17 cellular contexts compared by ENCODE assay signal in genomic region chr14:97712471-97712870, GRCh38.
DNase-seq lines count a peak whose midpoint lies in the region; ATAC-seq, FAIRE-seq and TF ChIP-seq lines count a peak whose summit lies in the region.
"Had no signal": no experiment of that assay in that cellular context is flagged by ENCODE, and none has a peak within 500 bp of the region (broad histone marks: within the 10 kb centered on the region; RNA-seq: fewer than 3 reads in every experiment).

No MANE protein-coding gene starts in this region.

- H3K9me1 ChIP-seq in keratinocyte (ENCODE audit: control insufficient read depth, extremely low read depth, insufficient read depth, low read length): no peaks in the 10 kb centered on the region

- H3K36me3 ChIP-seq in keratinocyte (ENCODE audit: control insufficient read depth in 2 of 2, extremely low read depth in 1 of 2, insufficient read depth in 2 of 2, low read length in 2 of 2) (no peaks in the 10 kb centered on the region), uterus (no peaks in the 10 kb centered on the region)
- H3K36me3 ChIP-seq: BLaER1 treated with 17β-estradiol and CSF1 and Interleukin-3, amounts not matched to agents 10 nM and 100 nM had no signal

- intact Hi-C loops in activated CD4-positive, alpha-beta memory T cell treated with anti-CD3 and anti-CD28 coated beads for 36 hours (cut with micrococcal nuclease): no loop called here
- intact Hi-C loops in CD4-positive, alpha-beta T cell (cut with DNase I, micrococcal nuclease): loop anchor here in 1 of 2 experiments (10.0 kb wide), 1 partner anchor 262 kb away; no protein-coding TSS in a partner anchor
- intact Hi-C loops in uterus (cut with DNase I; ENCODE audit: low total_unique reads): no loop called here

- H3K4me1 Mint-ChIP-seq in activated CD4-positive, alpha-beta memory T cell treated with anti-CD3 and anti-CD28 coated beads for 36 hours (ENCODE audit: low read depth): peaks cover 55% of the 10 kb centered on the region
- H3K4me1 Mint-ChIP-seq in activated CD4-positive, alpha-beta memory T cell treated with anti-CD3 and anti-CD28 coated beads, Interleukin-2, amount 10 ng/mL, durations not matched to agents 7 days and 5 days: peaks cover 49% of the 10 kb centered on the region
- H3K4me1 Mint-ChIP-seq in CD4-positive, alpha-beta T cell (ENCODE audit: low read depth): peaks cover 58% of the 10 kb centered on the region
- H3K4me1 Mint-ChIP-seq in T-helper 17 cell: peaks cover 34% of the 10 kb centered on the region

- no peak for DNase-seq in activated CD4-positive, alpha-beta memory T cell treated with anti-CD3 and anti-CD28 coated beads for 36 hours
- DNase-seq in activated CD4-positive, alpha-beta memory T cell treated with anti-CD3 and anti-CD28 coated beads, Interleukin-2, amount 10 ng/mL, durations not matched to agents 7 days and 5 days: no peak
- no peak for DNase-seq in CD4-positive, alpha-beta T cell
- DNase-seq in T-helper 17 cell (no peak), keratinocyte (ENCODE audit: low read depth, low spot score) (peak; percentile 1), uterus (no peak)
- DNase-seq: Karpas-422, NCI-H1417, NCI-H1930, NCI-H2171 treated with DMSO at 0.1 percent for 48 hours, NCI-H774, SHP77 treated with DMSO at 0.1 percent for 48 hours had no signal

- POLR2A ChIA-PET in activated CD4-positive, alpha-beta memory T cell treated with anti-CD3 and anti-CD28 coated beads for 36 hours (lab: Charles Lee): no interaction called here
- POLR2A ChIA-PET in activated CD4-positive, alpha-beta memory T cell treated with anti-CD3 and anti-CD28 coated beads, Interleukin-2, amount 10 ng/mL, durations not matched to agents 7 days and 5 days (lab: Charles Lee): interaction anchor here (1.0 to 1.4 kb wide), 2 partner anchors 12 to 266 kb away, joined by 4 to 7 read pairs; no protein-coding TSS in a partner anchor
- POLR2A ChIA-PET in CD4-positive, alpha-beta T cell (lab: Charles Lee): interaction anchor here (0.8 to 1.8 kb wide), 3 partner anchors 9 to 105 kb away, joined by 4 to 5 read pairs (median 5); no protein-coding TSS in a partner anchor

- peaks cover 34% of the 10 kb centered on the region for H3K4me1 ChIP-seq in keratinocyte (ENCODE audit: control insufficient read depth, extremely low read depth, insufficient read depth, low read length)
- H3K4me1 ChIP-seq in uterus: no peaks in the 10 kb centered on the region

- no peak overlapping the region for H3K4me3 Mint-ChIP-seq in activated CD4-positive, alpha-beta memory T cell treated with anti-CD3 and anti-CD28 coated beads for 36 hours
- H3K4me3 Mint-ChIP-seq in activated CD4-positive, alpha-beta memory T cell treated with anti-CD3 and anti-CD28 coated beads, Interleukin-2, amount 10 ng/mL, durations not matched to agents 7 days and 5 days: no peak overlapping the region
- H3K4me3 Mint-ChIP-seq in CD4-positive, alpha-beta T cell: no peak overlapping the region
- H3K4me3 Mint-ChIP-seq in T-helper 17 cell: no peak overlapping the region

- no peak overlapping the region for H3K27ac ChIP-seq in CD4-positive, alpha-beta T cell (ENCODE audit: low read depth, low read length)
- H3K27ac ChIP-seq in keratinocyte (ENCODE audit: control insufficient read depth, insufficient read depth, low read length) (peak overlapping the region; percentile 76), uterus (no peak overlapping the region)
- H3K27ac ChIP-seq: BLaER1 treated with 17β-estradiol and CSF1 and Interleukin-3, amounts not matched to agents 10 nM and 100 nM had no signal

- H3K27me3 ChIP-seq in CD4-positive, alpha-beta T cell (ENCODE audit: control insufficient read depth, insufficient read depth, low read length): no peaks in the 10 kb centered on the region
- no peaks in the 10 kb centered on the region for H3K27me3 ChIP-seq in keratinocyte (ENCODE audit: control insufficient read depth, extremely low read depth, insufficient read depth, low read length)
- H3K27me3 ChIP-seq in uterus: no peaks in the 10 kb centered on the region
- H3K27me3 ChIP-seq: BLaER1 treated with 17β-estradiol and CSF1 and Interleukin-3, amounts not matched to agents 10 nM and 100 nM had no signal

- dilution Hi-C loops in keratinocyte (cut with MboI; ENCODE audit: extremely low pct_ligation_motif_present, low sequenced_read_pairs): no loop called here

- peak overlapping the region; percentile 19 for H3K4me2 ChIP-seq in keratinocyte (ENCODE audit: control insufficient read depth, extremely low read depth, insufficient read depth, low read depth, low read length)

- H3K27me3 Mint-ChIP-seq in activated CD4-positive, alpha-beta memory T cell treated with anti-CD3 and anti-CD28 coated beads for 36 hours: no peaks in the 10 kb centered on the region
- H3K27me3 Mint-ChIP-seq in activated CD4-positive, alpha-beta memory T cell treated with anti-CD3 and anti-CD28 coated beads, Interleukin-2, amount 10 ng/mL, durations not matched to agents 7 days and 5 days: no peaks in the 10 kb centered on the region
- no peaks in the 10 kb centered on the region for H3K27me3 Mint-ChIP-seq in CD4-positive, alpha-beta T cell
- H3K27me3 Mint-ChIP-seq in T-helper 17 cell: no peaks in the 10 kb centered on the region

- no peak for ATAC-seq in CD4-positive, alpha-beta T cell (ENCODE audit: poor library complexity)
- ATAC-seq in T-helper 17 cell (no peak), HG02571 (IDR thresholded peaks at IDR 0.05; ENCODE audit: unreplicated experiment) (no peak), GM21619 (IDR thresholded peaks at IDR 0.05; ENCODE audit: unreplicated experiment) (no peak)

- no peak for FAIRE-seq in keratinocyte (lab: Jason Lieb, UNC)
- FAIRE-seq: GM12891, RCC 7860 had no signal

- peak overlapping the region; percentile 58 for H3K27ac Mint-ChIP-seq in activated CD4-positive, alpha-beta memory T cell treated with anti-CD3 and anti-CD28 coated beads for 36 hours
- no peak overlapping the region for H3K27ac Mint-ChIP-seq in activated CD4-positive, alpha-beta memory T cell treated with anti-CD3 and anti-CD28 coated beads, Interleukin-2, amount 10 ng/mL, durations not matched to agents 7 days and 5 days
- peak overlapping the region; percentile 31 for H3K27ac Mint-ChIP-seq in CD4-positive, alpha-beta T cell
- peak overlapping the region; percentile 3 for H3K27ac Mint-ChIP-seq in T-helper 17 cell

- H4K20me1 ChIP-seq in keratinocyte (ENCODE audit: control insufficient read depth, extremely low read depth, insufficient read depth, low read length): no peaks in the 10 kb centered on the region
- H4K20me1 ChIP-seq: BLaER1 treated with 17β-estradiol and CSF1 and Interleukin-3, amounts not matched to agents 10 nM and 100 nM had no signal

- no peaks in the 10 kb centered on the region for H3K79me2 ChIP-seq in keratinocyte (ENCODE audit: control insufficient read depth, insufficient read depth, low read length)

- H3K36me3 Mint-ChIP-seq in activated CD4-positive, alpha-beta memory T cell treated with anti-CD3 and anti-CD28 coated beads for 36 hours: no peaks in the 10 kb centered on the region
- H3K36me3 Mint-ChIP-seq in activated CD4-positive, alpha-beta memory T cell treated with anti-CD3 and anti-CD28 coated beads, Interleukin-2, amount 10 ng/mL, durations not matched to agents 7 days and 5 days (ENCODE audit: low read depth): peaks cover 10% of the 10 kb centered on the region
- H3K36me3 Mint-ChIP-seq in CD4-positive, alpha-beta T cell (ENCODE audit: low read depth): no peaks in the 10 kb centered on the region
- H3K36me3 Mint-ChIP-seq in T-helper 17 cell (ENCODE audit: low read depth): no peaks in the 10 kb centered on the region

- H2AFZ ChIP-seq in keratinocyte (ENCODE audit: control insufficient read depth, low read length): peak overlapping the region; percentile 53

- TF ChIP-seq POLR2A in uterus (IDR thresholded peaks at IDR 0.05): no peak

- CTCF ChIA-PET in activated CD4-positive, alpha-beta memory T cell treated with anti-CD3 and anti-CD28 coated beads for 36 hours (lab: Charles Lee): interaction anchor here (0.9 to 1.5 kb wide), 2 partner anchors 14 to 53 kb away, joined by 3 read pairs; no protein-coding TSS in a partner anchor
- CTCF ChIA-PET in activated CD4-positive, alpha-beta memory T cell treated with anti-CD3 and anti-CD28 coated beads, Interleukin-2, amount 10 ng/mL, durations not matched to agents 7 days and 5 days (lab: Charles Lee): interaction anchor here (1.1 to 2.6 kb wide), 3 partner anchors 12 to 266 kb away, joined by 3 to 9 read pairs (median 3); no protein-coding TSS in a partner anchor
- CTCF ChIA-PET in CD4-positive, alpha-beta T cell (lab: Charles Lee): interaction anchor here (1.2 to 1.5 kb wide), 2 partner anchors 65 to 1559 kb away, joined by 3 to 4 read pairs; partner anchors contain the start of gene BCL11B

- H3K9me3 ChIP-seq in CD4-positive, alpha-beta T cell (ENCODE audit: control insufficient read depth, low read length): no peaks in the 10 kb centered on the region
- no peaks in the 10 kb centered on the region for H3K9me3 ChIP-seq in T-helper 17 cell (ENCODE audit: control insufficient read depth, low read length, poor library complexity, severe bottlenecking)
- no peaks in the 10 kb centered on the region for H3K9me3 ChIP-seq in keratinocyte (ENCODE audit: control insufficient read depth, low read depth, low read length)
- H3K9me3 ChIP-seq in uterus: no peaks in the 10 kb centered on the region
- H3K9me3 ChIP-seq: BLaER1 treated with 17β-estradiol and CSF1 and Interleukin-3, amounts not matched to agents 10 nM and 100 nM had no signal

- peaks cover 2% of the 10 kb centered on the region for H3K9me3 Mint-ChIP-seq in activated CD4-positive, alpha-beta memory T cell treated with anti-CD3 and anti-CD28 coated beads for 36 hours
- H3K9me3 Mint-ChIP-seq in activated CD4-positive, alpha-beta memory T cell treated with anti-CD3 and anti-CD28 coated beads, Interleukin-2, amount 10 ng/mL, durations not matched to agents 7 days and 5 days: peaks cover 2% of the 10 kb centered on the region
- H3K9me3 Mint-ChIP-seq in CD4-positive, alpha-beta T cell: peaks cover 2% of the 10 kb centered on the region

- no peak overlapping the region for H3K9ac ChIP-seq in keratinocyte (ENCODE audit: control insufficient read depth, extremely low read depth, insufficient read depth, low read length)
- H3K9ac ChIP-seq: BLaER1 treated with 17β-estradiol and CSF1 and Interleukin-3, amounts not matched to agents 10 nM and 100 nM had no signal

- H3K4me3 ChIP-seq in keratinocyte (ENCODE audit: control insufficient read depth in 2 of 3, extremely low read depth in 1 of 3, insufficient read depth in 2 of 3, low read depth in 1 of 3, low read length in 3 of 3) (no peak overlapping the region), uterus (no peak overlapping the region)
- H3K4me3 ChIP-seq: BLaER1 treated with 17β-estradiol and CSF1 and Interleukin-3, amounts not matched to agents 10 nM and 100 nM had no signal

- TF ChIP-seq CTCF in CD4-positive, alpha-beta T cell (IDR thresholded peaks at IDR 0.05): no peak
- TF ChIP-seq CTCF in keratinocyte (optimal IDR thresholded peaks at IDR 0.05 in 1 of 3, IDR thresholded peaks at IDR 0.05 in 1 of 3, conservative IDR thresholded peaks at IDR 0.05 in 1 of 3; ENCODE audit: extremely low read depth in 1 of 3, insufficient read depth in 2 of 3, low read length in 3 of 3) (no peak), uterus (IDR thresholded peaks at IDR 0.05) (no peak)
